In genomic region chr19:941292-942132, GRCh38 we compare ENCODE assay signal across 1 cellular context.
TF ChIP-seq lines count a peak whose summit lies in the region.

No MANE protein-coding gene starts in this region.

TF ChIP-seq in endothelial cell of umbilical vein, 7 proteins besides CTCF, POLR2A, EP300 and RAD21:
- TF ChIP-seq GATA2 (IDR thresholded peaks at IDR 0.05; ENCODE audit: insufficient read depth, insufficient read length, low read depth, low read length) (no peak), POLR2AphosphoS5 (IDR thresholded peaks at IDR 0.05; ENCODE audit: insufficient read depth, low read depth, low read length) (no peak), EZH2 (IDR thresholded peaks at IDR 0.05; ENCODE audit: borderline replicate concordance, low read depth, low read length, severe bottlenecking) (no peak), MYC (IDR thresholded peaks at IDR 0.05; ENCODE audit: low read depth, low read length) (no peak), JUN (IDR thresholded peaks at IDR 0.05; ENCODE audit: borderline replicate concordance, insufficient read depth, insufficient read length, low read depth) (no peak), MAX (IDR thresholded peaks at IDR 0.05; ENCODE audit: insufficient read depth, insufficient read length) (no peak), FOS (IDR thresholded peaks at IDR 0.05; ENCODE audit: borderline replicate concordance, insufficient read depth, low read length) (no peak)
